8 cellular contexts compared by ENCODE assay signal in genomic region chr2:197786010-197786877, GRCh38. TPM values are rescaled to one million over a fixed set of nuclear protein-coding genes. Genes with fewer than 3 reads are reported as not detected.
A peak's percentile ranks its signal among the peaks of the same experiment; 100 is the strongest.
DNase-seq lines count a peak whose midpoint lies in the region; ATAC-seq and TF ChIP-seq lines count a peak whose summit lies in the region.

No MANE protein-coding gene starts in this region.

- H3K36me3 ChIP-seq in mucosa of descending colon (ENCODE audit: low read depth) (no peaks in the 10 kb centered on the region), stomach (no peaks in the 10 kb centered on the region)

- intact Hi-C loops in mucosa of descending colon (cut with DNase I, micrococcal nuclease) (no loop called here), stomach (cut with DNase I; ENCODE audit: low total_unique reads) (no loop called here)

- 4 to 16% (median 6%) methylated on average over 16 to 79 of the region's 79 CpGs for WGBS in stomach, 5 donors

- TF ChIP-seq POLR2A in stomach (IDR thresholded peaks at IDR 0.05) = no peak

- H3K4me1 ChIP-seq in mucosa of descending colon (ENCODE audit: low read depth) (no peaks in the 10 kb centered on the region), stomach (peaks cover 11 to 17% (median 13%) of the 10 kb centered on the region in 4 donors)

- peaks cover 0 to 28% (median 23%) of the 10 kb centered on the region in 3 donors for H3K27me3 ChIP-seq in stomach

- peak; percentile 65 for ATAC-seq in HG02623 (IDR thresholded peaks at IDR 0.05; ENCODE audit: unreplicated experiment)
- peak; percentile 70 to 72 for ATAC-seq in activated CD4-positive, CD25-positive, alpha-beta regulatory T cell treated with anti-CD3 and anti-CD28 coated beads, Interleukin-2, amount 50 U/mL, for 24 hours
- ATAC-seq in mucosa of descending colon = peak; percentile 70

- DNase-seq in ecto neural progenitor cell (ENCODE audit: low spot score) (peak; percentile 83), mucosa of descending colon (peak; percentile 51 to 54 (median 54)), stomach (peak; percentile 56), RKO (ENCODE audit: low spot score) (no peak), NOMO-1 treated with DMSO at 0.1 percent for 48 hours (lab: John Stamatoyannopoulos, UW; ENCODE audit: unreplicated experiment) (no peak)

- no peak for TF ChIP-seq EP300 in stomach (IDR thresholded peaks at IDR 0.05)

- TF ChIP-seq CTCF in mucosa of descending colon (IDR thresholded peaks at IDR 0.05) (peak; percentile 61), stomach (IDR thresholded peaks at IDR 0.05) (peak in 4 of 7 experiments; percentile 19 to 54 (median 45))

- H3K27ac ChIP-seq in stomach = no peak overlapping the region

- H3K9me3 ChIP-seq in mucosa of descending colon = no peaks in the 10 kb centered on the region
- no peaks in the 10 kb centered on the region for H3K9me3 ChIP-seq in stomach

- H3K4me3 ChIP-seq in GM08714 (ENCODE audit: low read length) = peak overlapping the region; percentile 46; the same call in 1 of the 2 replicates
- no peak overlapping the region for H3K4me3 ChIP-seq in mucosa of descending colon
- H3K4me3 ChIP-seq in stomach = peak overlapping the region; percentile 46 to 56 (median 52)

RNA-seq across cellular contexts. Expression of gene BOLL, which starts 1.1 kb away (rescaled TPM):
- total RNA-seq in mucosa of descending colon (under 1 TPM in 1 of 3 donors, not detected in 2; 0.14 TPM), stomach (not detected)
- not detected for polyA plus RNA-seq in stomach

RNA-seq across cellular contexts. Expression of gene PLCL1, which starts 18.1 kb away (rescaled TPM):
- total RNA-seq in mucosa of descending colon = 10 to 100 TPM in 1 of 3 donors, 1 to 10 TPM in 2; 1.6 to 10.6 (median 2.0) TPM
- total RNA-seq in stomach = 10 to 100 TPM in 2 of 5 donors, 1 to 10 TPM in 3; 2.2 to 28.7 (median 4.1) TPM
- 1 to 10 TPM in 1 of 3 donors, under 1 TPM in 2; 0.93 to 1.4 (median 0.93) TPM for polyA plus RNA-seq in stomach

Comparison
In these comparisons a context has a peak if more than half of its experiments do, and no peak if none do; other contexts are left out.
1. DNase-seq: peak in ecto neural progenitor cell (single experiment), mucosa of descending colon (3 of 3) and stomach (single experiment); none in RKO (single experiment) and NOMO-1 treated with DMSO at 0.1 percent for 48 hours (single experiment).
2. Peak in every context shown above with its lines, with median percentiles within 50 percentile points of each other: ATAC-seq.